In the genomic region with DNA sequence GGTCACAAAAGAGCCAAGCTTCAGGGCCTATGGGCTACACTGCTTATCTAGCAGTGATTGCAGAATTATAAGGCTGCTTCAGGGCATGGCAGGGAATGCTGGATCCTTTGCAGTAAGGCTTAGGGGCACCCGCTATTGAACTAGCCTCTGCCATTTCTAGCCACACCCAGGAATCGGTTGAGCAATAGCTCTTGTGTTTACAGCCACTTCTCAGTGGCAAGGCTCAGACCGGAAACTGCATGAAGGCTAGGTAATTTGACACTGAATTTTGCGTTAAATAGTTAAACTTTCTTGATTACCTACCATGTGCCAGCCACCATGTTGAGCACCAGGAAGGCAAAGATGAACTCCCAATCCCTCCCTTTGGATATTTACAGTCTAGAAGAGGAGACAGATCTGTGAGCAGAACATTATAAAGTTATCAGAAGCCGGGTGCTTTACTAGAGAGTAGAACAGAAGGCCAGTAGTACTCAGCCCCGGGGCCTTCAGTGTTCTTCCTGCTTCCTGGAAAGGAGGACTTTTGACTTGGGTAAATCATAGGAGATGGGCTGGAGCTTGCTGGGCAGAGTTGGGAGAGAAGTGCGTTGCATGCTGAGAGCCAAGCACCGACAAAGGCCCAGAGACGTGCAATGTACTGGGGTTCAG, we compare ENCODE assay signal across 1 cellular context.
TF ChIP-seq lines count a peak whose summit lies in the region.

No MANE protein-coding gene starts in this region.

TF ChIP-seq in HepG2, 621 proteins besides CTCF, POLR2A, EP300 and RAD21 (continued from another document and continues in another):
- TF ChIP-seq EHMT2 (IDR thresholded peaks at IDR 0.05; ENCODE audit: borderline replicate concordance, low read depth, low read length), result peak; percentile 79; the same call in 1 of the 2 replicates
- TF ChIP-seq ZFP1 (CRISPR knock-in tag; IDR thresholded peaks at IDR 0.05), result 0 out of 2 replicates have a peak, but pooled peaks have one; percentile 60
- TF ChIP-seq KDM5B (CRISPR knock-in tag; IDR thresholded peaks at IDR 0.05; ENCODE audit: borderline replicate concordance), result no peak; the same call in 1 of the 2 replicates
- TF ChIP-seq ZBTB8A (CRISPR knock-in tag; IDR thresholded peaks at IDR 0.05; ENCODE audit: borderline replicate concordance, low read depth), result no peak
- TF ChIP-seq HDAC6 (IDR thresholded peaks at IDR 0.05; ENCODE audit: low read depth, low read length), result no peak
- TF ChIP-seq HNRNPLL (IDR thresholded peaks at IDR 0.05; ENCODE audit: low read depth, low read length, poor library complexity, severe bottlenecking), result no peak
- TF ChIP-seq, protein P1, sequence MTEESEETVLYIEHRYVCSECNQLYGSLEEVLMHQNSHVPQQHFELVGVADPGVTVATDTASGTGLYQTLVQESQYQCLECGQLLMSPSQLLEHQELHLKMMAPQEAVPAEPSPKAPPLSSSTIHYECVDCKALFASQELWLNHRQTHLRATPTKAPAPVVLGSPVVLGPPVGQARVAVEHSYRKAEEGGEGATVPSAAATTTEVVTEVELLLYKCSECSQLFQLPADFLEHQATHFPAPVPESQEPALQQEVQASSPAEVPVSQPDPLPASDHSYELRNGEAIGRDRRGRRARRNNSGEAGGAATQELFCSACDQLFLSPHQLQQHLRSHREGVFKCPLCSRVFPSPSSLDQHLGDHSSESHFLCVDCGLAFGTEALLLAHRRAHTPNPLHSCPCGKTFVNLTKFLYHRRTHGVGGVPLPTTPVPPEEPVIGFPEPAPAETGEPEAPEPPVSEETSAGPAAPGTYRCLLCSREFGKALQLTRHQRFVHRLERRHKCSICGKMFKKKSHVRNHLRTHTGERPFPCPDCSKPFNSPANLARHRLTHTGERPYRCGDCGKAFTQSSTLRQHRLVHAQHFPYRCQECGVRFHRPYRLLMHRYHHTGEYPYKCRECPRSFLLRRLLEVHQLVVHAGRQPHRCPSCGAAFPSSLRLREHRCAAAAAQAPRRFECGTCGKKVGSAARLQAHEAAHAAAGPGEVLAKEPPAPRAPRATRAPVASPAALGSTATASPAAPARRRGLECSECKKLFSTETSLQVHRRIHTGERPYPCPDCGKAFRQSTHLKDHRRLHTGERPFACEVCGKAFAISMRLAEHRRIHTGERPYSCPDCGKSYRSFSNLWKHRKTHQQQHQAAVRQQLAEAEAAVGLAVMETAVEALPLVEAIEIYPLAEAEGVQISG (CRISPR knock-in tag; IDR thresholded peaks at IDR 0.05), result peak; percentile 52; the same call in 1 of the 2 replicates
- no peak for TF ChIP-seq ZNF460 (CRISPR knock-in tag; IDR thresholded peaks at IDR 0.05; ENCODE audit: borderline replicate concordance)
- TF ChIP-seq E2F2 (CRISPR knock-in tag; IDR thresholded peaks at IDR 0.05; ENCODE audit: borderline replicate concordance), result no peak
- no peak for TF ChIP-seq IRF1 (CRISPR knock-in tag; IDR thresholded peaks at IDR 0.05; ENCODE audit: low read depth)
- TF ChIP-seq, protein P2, sequence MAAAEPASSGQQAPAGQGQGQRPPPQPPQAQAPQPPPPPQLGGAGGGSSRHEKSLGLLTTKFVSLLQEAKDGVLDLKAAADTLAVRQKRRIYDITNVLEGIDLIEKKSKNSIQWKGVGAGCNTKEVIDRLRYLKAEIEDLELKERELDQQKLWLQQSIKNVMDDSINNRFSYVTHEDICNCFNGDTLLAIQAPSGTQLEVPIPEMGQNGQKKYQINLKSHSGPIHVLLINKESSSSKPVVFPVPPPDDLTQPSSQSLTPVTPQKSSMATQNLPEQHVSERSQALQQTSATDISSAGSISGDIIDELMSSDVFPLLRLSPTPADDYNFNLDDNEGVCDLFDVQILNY (CRISPR knock-in tag; conservative IDR thresholded peaks at IDR 0.05), result no peak
- no peak for TF ChIP-seq ZFAT (CRISPR knock-in tag; conservative IDR thresholded peaks at IDR 0.05)
- TF ChIP-seq DMAP1 (CRISPR knock-in tag; IDR thresholded peaks at IDR 0.05), result peak; percentile 45; the same call in 1 of the 2 replicates
- no peak for TF ChIP-seq NR2F1 (CRISPR knock-in tag; IDR thresholded peaks at IDR 0.05)
- TF ChIP-seq CHCHD3 (CRISPR knock-in tag; IDR thresholded peaks at IDR 0.05), result no peak
- TF ChIP-seq ZNF713 (CRISPR knock-in tag; IDR thresholded peaks at IDR 0.05), result no peak
- no peak for TF ChIP-seq NFIC (IDR thresholded peaks at IDR 0.05; ENCODE audit: low read length)
- TF ChIP-seq ZNF362 (CRISPR knock-in tag; IDR thresholded peaks at IDR 0.05; ENCODE audit: borderline replicate concordance), result no peak
- TF ChIP-seq, protein P3, sequence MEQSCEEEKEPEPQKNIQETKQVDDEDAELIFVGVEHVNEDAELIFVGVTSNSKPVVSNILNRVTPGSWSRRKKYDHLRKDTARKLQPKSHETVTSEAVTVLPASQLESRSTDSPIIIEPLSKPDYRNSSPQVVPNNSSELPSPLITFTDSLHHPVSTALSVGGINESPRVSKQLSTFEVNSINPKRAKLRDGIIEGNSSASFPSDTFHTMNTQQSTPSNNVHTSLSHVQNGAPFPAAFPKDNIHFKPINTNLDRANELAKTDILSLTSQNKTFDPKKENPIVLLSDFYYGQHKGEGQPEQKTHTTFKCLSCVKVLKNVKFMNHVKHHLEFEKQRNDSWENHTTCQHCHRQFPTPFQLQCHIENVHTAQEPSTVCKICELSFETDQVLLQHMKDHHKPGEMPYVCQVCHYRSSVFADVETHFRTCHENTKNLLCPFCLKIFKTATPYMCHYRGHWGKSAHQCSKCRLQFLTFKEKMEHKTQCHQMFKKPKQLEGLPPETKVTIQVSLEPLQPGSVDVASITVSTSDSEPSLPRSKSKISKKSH (CRISPR knock-in tag; IDR thresholded peaks at IDR 0.05; ENCODE audit: borderline replicate concordance), result no peak
- TF ChIP-seq ZNF768 (CRISPR knock-in tag; IDR thresholded peaks at IDR 0.05), result no peak
- no peak for TF ChIP-seq PBX3 (CRISPR knock-in tag; IDR thresholded peaks at IDR 0.05; ENCODE audit: borderline replicate concordance)
- TF ChIP-seq IKZF5 (CRISPR knock-in tag; IDR thresholded peaks at IDR 0.05), result peak; percentile 61; the same call in 1 of the 2 replicates
- peak; percentile 52; the same call in 1 of the 2 replicates for TF ChIP-seq TBX2 (CRISPR knock-in tag; IDR thresholded peaks at IDR 0.05; ENCODE audit: borderline replicate concordance)
- no peak for TF ChIP-seq PLRG1 (conservative IDR thresholded peaks at IDR 0.05)
- TF ChIP-seq ZNF407 (CRISPR knock-in tag; IDR thresholded peaks at IDR 0.05; ENCODE audit: not compliant biosample characterization), result no peak
- TF ChIP-seq FOXP1 (IDR thresholded peaks at IDR 0.05), result 0 out of 2 replicates have a peak, but pooled peaks have one; percentile 25
- TF ChIP-seq FOXP1 (CRISPR knock-in tag; IDR thresholded peaks at IDR 0.05), result peak; percentile 82
- no peak for TF ChIP-seq RFX1 (IDR thresholded peaks at IDR 0.05)
- no peak for TF ChIP-seq NCOA5 (CRISPR knock-in tag; IDR thresholded peaks at IDR 0.05)
- no peak for TF ChIP-seq SCMH1 (CRISPR knock-in tag; IDR thresholded peaks at IDR 0.05; ENCODE audit: borderline replicate concordance)
- TF ChIP-seq NPAS2 (CRISPR knock-in tag; IDR thresholded peaks at IDR 0.05; ENCODE audit: borderline replicate concordance), result no peak
- peak; percentile 59 for TF ChIP-seq FOSL2 (CRISPR knock-in tag; IDR thresholded peaks at IDR 0.05)
- peak; percentile 53; the same call in 1 of the 2 replicates for TF ChIP-seq PITX1 (CRISPR knock-in tag; IDR thresholded peaks at IDR 0.05)
- TF ChIP-seq ZNF850 (CRISPR knock-in tag; conservative IDR thresholded peaks at IDR 0.05), result no peak
- TF ChIP-seq MTA3 (CRISPR knock-in tag; IDR thresholded peaks at IDR 0.05), result no peak
- peak; percentile 54; the same call in 1 of the 2 replicates for TF ChIP-seq IRF2 (CRISPR knock-in tag; IDR thresholded peaks at IDR 0.05)
- TF ChIP-seq ZNF772 (CRISPR knock-in tag; IDR thresholded peaks at IDR 0.05), result no peak
- TF ChIP-seq ZNF235 (CRISPR knock-in tag; IDR thresholded peaks at IDR 0.05; ENCODE audit: borderline replicate concordance), result no peak
- TF ChIP-seq AGO2 (optimal IDR thresholded peaks at IDR 0.05; ENCODE audit: low read depth, low read length), result no peak
- no peak for TF ChIP-seq CHD2 (IDR thresholded peaks at IDR 0.05; ENCODE audit: low read depth, low read length)
- no peak for TF ChIP-seq SOX6 (IDR thresholded peaks at IDR 0.05)
- TF ChIP-seq SOX6 (CRISPR knock-in tag; IDR thresholded peaks at IDR 0.05), result peak; percentile 73
